8 cellular contexts compared by ENCODE assay signal in the genomic region with DNA sequence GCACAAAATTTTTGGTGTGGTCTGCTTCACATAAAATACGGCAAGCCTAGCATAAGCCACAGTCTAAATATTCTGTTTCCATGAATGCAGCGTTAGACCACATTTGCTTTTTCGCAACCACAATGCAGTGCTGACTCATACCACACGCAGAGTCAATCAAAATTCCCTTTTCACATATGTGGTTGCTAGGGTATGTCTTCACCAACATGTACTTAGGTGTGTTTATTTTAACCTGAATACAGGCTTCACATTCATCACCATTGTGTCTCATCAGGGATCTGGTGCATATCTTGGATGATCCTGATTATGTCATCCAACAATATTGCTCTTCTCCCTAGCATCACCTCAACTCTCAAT.
DNase-seq lines count a peak whose midpoint lies in the region; ATAC-seq, FAIRE-seq and TF ChIP-seq lines count a peak whose summit lies in the region.

No MANE protein-coding gene starts in this region.

- H3K27me3 Mint-ChIP-seq in activated T-helper 17 cell treated with anti-CD3 and anti-CD28 coated beads, Interleukin-2, amount 50 U/mL, for 72 hours = peaks cover 14% of the 10 kb centered on the region

- no peak overlapping the region for H3K4me3 Mint-ChIP-seq in activated T-helper 17 cell treated with anti-CD3 and anti-CD28 coated beads, Interleukin-2, amount 50 U/mL, for 72 hours

- no peaks in the 10 kb centered on the region for H3K4me1 Mint-ChIP-seq in activated T-helper 17 cell treated with anti-CD3 and anti-CD28 coated beads, Interleukin-2, amount 50 U/mL, for 72 hours

- H3K9me3 Mint-ChIP-seq in activated T-helper 17 cell treated with anti-CD3 and anti-CD28 coated beads, Interleukin-2, amount 50 U/mL, for 72 hours = no peaks in the 10 kb centered on the region

- H3K27ac ChIP-seq in small intestine (ENCODE audit: low read depth in 1 of 2, low read length in 1 of 2) = no peak overlapping the region
- no peak overlapping the region for H3K27ac ChIP-seq in caudate nucleus (ENCODE audit: low read depth, low read length)

- DNase-seq in GM04504 (ENCODE audit: low read depth) (peak; percentile 50), HFF-Myc (ENCODE audit: extremely low read depth, low read depth) (peak; percentile 90), NCI-H146 (lab: John Stamatoyannopoulos, UW) (peak; percentile 63), small intestine (peak; percentile 27), GM19239 (ENCODE audit: insufficient read length, low spot score) (no peak), caudate nucleus (lab: John Stamatoyannopoulos, UW) (no peak)

- H3K4me3 ChIP-seq in HFF-Myc (replicated peaks; ENCODE audit: low read depth, low read length) (no peak overlapping the region), small intestine (ENCODE audit: low read depth in 1 of 2, low read length in 2 of 2) (no peak overlapping the region)

- H3K36me3 ChIP-seq in small intestine (ENCODE audit: control insufficient read depth in 2 of 2, insufficient read depth in 2 of 2, low read length in 2 of 2) = no peaks in the 10 kb centered on the region

- no peak overlapping the region for H3K27ac Mint-ChIP-seq in activated T-helper 17 cell treated with anti-CD3 and anti-CD28 coated beads, Interleukin-2, amount 50 U/mL, for 72 hours

- H3K36me3 Mint-ChIP-seq in activated T-helper 17 cell treated with anti-CD3 and anti-CD28 coated beads, Interleukin-2, amount 50 U/mL, for 72 hours (ENCODE audit: low read depth) = no peaks in the 10 kb centered on the region

- ATAC-seq in activated T-helper 17 cell treated with anti-CD3 and anti-CD28 coated beads, Interleukin-2, amount 50 U/mL, for 72 hours (replicated peaks) = peak; percentile 76
- no peak for ATAC-seq in GM18498 (IDR thresholded peaks at IDR 0.05; ENCODE audit: unreplicated experiment)

- H3K9me3 ChIP-seq in small intestine (ENCODE audit: control insufficient read depth, low read depth) = no peaks in the 10 kb centered on the region

- peaks cover 3 to 6% of the 10 kb centered on the region in 2 donors for H3K4me1 ChIP-seq in small intestine (ENCODE audit: control insufficient read depth in 2 of 2, insufficient read depth in 1 of 2, low read depth in 1 of 2, low read length in 1 of 2)

- no peaks in the 10 kb centered on the region for H3K27me3 ChIP-seq in small intestine (ENCODE audit: control insufficient read depth in 2 of 2, insufficient read depth in 2 of 2, low read length in 2 of 2)

- TF ChIP-seq CTCF in HFF-Myc (IDR thresholded peaks at IDR 0.05; ENCODE audit: low read depth, low read length, missing control alignments) = no peak

- no peak for FAIRE-seq in small intestine (lab: Jason Lieb, UNC)
- no peak for FAIRE-seq in GM19239 (lab: Jason Lieb, UNC)

- WGBS in small intestine, 3 donors = 69 to 83% (median 71%) methylated on average over 4 of the region's 4 CpGs

Comparison
In these comparisons a context has a peak if more than half of its experiments do, and no peak if none do; other contexts are left out.
1. DNase-seq: peak in GM04504 (single experiment), HFF-Myc (single experiment), NCI-H146 (single experiment) and small intestine (single experiment); none in GM19239 (single experiment) and caudate nucleus (0 of 61).